In genomic region chr2:85194780-85195480, GRCh38 we compare ENCODE assay signal across 21 cellular contexts.
"Had no signal": no experiment of that assay in that cellular context is flagged by ENCODE, and none has a peak within 500 bp of the region (broad histone marks: within the 10 kb centered on the region; RNA-seq: fewer than 3 reads in every experiment).

No MANE protein-coding gene starts in this region.

- H3K36me3 Mint-ChIP-seq: activated naive CD4-positive, alpha-beta T cell treated with anti-CD3 and anti-CD28 coated beads, Interleukin-2, amount 10 ng/mL, durations not matched to agents 7 days and 5 days; activated naive CD8-positive, alpha-beta T cell treated with anti-CD3 and anti-CD28 coated beads for 36 hours had no signal

- H3K27ac ChIP-seq: brain microvascular endothelial cell, cardiac muscle cell had no signal

- H3K4me3 ChIP-seq: cardiac muscle cell had no signal

- FAIRE-seq: RCC 7860 had no signal

- H3K36me3 ChIP-seq: brain microvascular endothelial cell, cardiac muscle cell had no signal

- DNase-seq: activated CD4-positive, alpha-beta T cell treated with anti-CD3 and anti-CD28 coated beads for 4 hours; activated CD8-positive, alpha-beta memory T cell treated with anti-CD3 and anti-CD28 coated beads, Interleukin-2, amount 50 U/mL, for 4 hours; activated CD8-positive, alpha-beta T cell treated with anti-CD3 and anti-CD28 coated beads for 36 hours; activated gamma-delta T cell treated with Interleukin-2 at 50 U/mL for 16 hours; activated naive CD4-positive, alpha-beta T cell treated with anti-CD3 and anti-CD28 coated beads, Interleukin-2, amount 10 ng/mL, durations not matched to agents 7 days and 5 days; activated naive CD8-positive, alpha-beta T cell treated with anti-CD3 and anti-CD28 coated beads for 36 hours; activated T-cell treated with anti-CD3 and anti-CD28 coated beads, Interleukin-2, amount 50 U/mL, for 72 hours; brain microvascular endothelial cell; Karpas-422; MM.1S; NCI-H1694; NCI-H2029; NCI-H446 treated with DMSO at 0.1 percent for 48 hours; NCI-H524 treated with DMSO at 0.1 percent for 48 hours; PC-3; SHP77 had no signal

- H3K4me1 Mint-ChIP-seq: activated naive CD4-positive, alpha-beta T cell treated with anti-CD3 and anti-CD28 coated beads, Interleukin-2, amount 10 ng/mL, durations not matched to agents 7 days and 5 days; activated naive CD8-positive, alpha-beta T cell treated with anti-CD3 and anti-CD28 coated beads for 36 hours had no signal

- H3K9me3 Mint-ChIP-seq: activated CD8-positive, alpha-beta T cell treated with anti-CD3 and anti-CD28 coated beads for 36 hours; activated naive CD4-positive, alpha-beta T cell treated with anti-CD3 and anti-CD28 coated beads, Interleukin-2, amount 10 ng/mL, durations not matched to agents 7 days and 5 days; activated naive CD8-positive, alpha-beta T cell treated with anti-CD3 and anti-CD28 coated beads for 36 hours; activated T-cell treated with anti-CD3 and anti-CD28 coated beads, Interleukin-2, amount 50 U/mL, for 72 hours; activated T-helper 2 cell treated with anti-CD3 and anti-CD28 coated beads, Interferon-gamma antibody, Interleukin-2, Interleukin-4, amounts not matched to agents 10 μg/mL and 5 μg/mL and 100 μg/mL, durations not matched to agents 14 hours and 24 hours and 36 hours; T-helper 1 cell treated with Interleukin-12 subunit alpha and Interleukin-12 subunit beta and Interleukin-4 antibody, amounts not matched to agents 30 μg/mL and 1 μg/mL, for 36 hours had no signal

- ATAC-seq: activated CD4-positive, CD25-positive, alpha-beta regulatory T cell treated with anti-CD3 and anti-CD28 coated beads, Interleukin-2, amount 50 U/mL, for 24 hours; activated CD8-positive, alpha-beta T cell treated with anti-CD3 and anti-CD28 coated beads for 36 hours; activated T-cell treated with anti-CD3 and anti-CD28 coated beads, Interleukin-2, amount 50 U/mL, for 72 hours; PC-3 had no signal

- H3K27ac Mint-ChIP-seq: activated CD8-positive, alpha-beta T cell treated with anti-CD3 and anti-CD28 coated beads for 36 hours; activated naive CD4-positive, alpha-beta T cell treated with anti-CD3 and anti-CD28 coated beads, Interleukin-2, amount 10 ng/mL, durations not matched to agents 7 days and 5 days; activated naive CD8-positive, alpha-beta T cell treated with anti-CD3 and anti-CD28 coated beads for 36 hours; activated T-cell treated with anti-CD3 and anti-CD28 coated beads, Interleukin-2, amount 50 U/mL, for 72 hours; activated T-helper 2 cell treated with anti-CD3 and anti-CD28 coated beads, Interferon-gamma antibody, Interleukin-2, Interleukin-4, amounts not matched to agents 10 μg/mL and 5 μg/mL and 100 μg/mL, durations not matched to agents 14 hours and 24 hours and 36 hours; T-helper 1 cell treated with Interleukin-12 subunit alpha and Interleukin-12 subunit beta and Interleukin-4 antibody, amounts not matched to agents 30 μg/mL and 1 μg/mL, for 36 hours had no signal

- H3K27me3 ChIP-seq: brain microvascular endothelial cell, cardiac muscle cell had no signal

- H3K4me3 Mint-ChIP-seq: activated CD8-positive, alpha-beta T cell treated with anti-CD3 and anti-CD28 coated beads for 36 hours; activated naive CD4-positive, alpha-beta T cell treated with anti-CD3 and anti-CD28 coated beads, Interleukin-2, amount 10 ng/mL, durations not matched to agents 7 days and 5 days; activated naive CD8-positive, alpha-beta T cell treated with anti-CD3 and anti-CD28 coated beads for 36 hours; activated T-cell treated with anti-CD3 and anti-CD28 coated beads, Interleukin-2, amount 50 U/mL, for 72 hours; T-helper 1 cell treated with Interleukin-12 subunit alpha and Interleukin-12 subunit beta and Interleukin-4 antibody, amounts not matched to agents 30 μg/mL and 1 μg/mL, for 36 hours had no signal
